In genomic region chr15:89244512-89244869, GRCh38 we compare ENCODE assay signal across 8 cellular contexts. TPM values are rescaled to one million over a fixed set of nuclear protein-coding genes. Genes with fewer than 3 reads are reported as not detected.
DNase-seq lines count a peak whose midpoint lies in the region; ATAC-seq and TF ChIP-seq lines count a peak whose summit lies in the region.

No MANE protein-coding gene starts in this region.

- peaks cover 5% of the 10 kb centered on the region; the same call in 1 of the 2 replicates for H4K20me1 ChIP-seq in PC-3 (ENCODE audit: low read length)

- no peaks in the 10 kb centered on the region for H3K27me3 ChIP-seq in CD4-positive, alpha-beta memory T cell (ENCODE audit: insufficient read depth, low read length)
- H3K27me3 ChIP-seq in PC-3 (ENCODE audit: low read length) = no peaks in the 10 kb centered on the region
- no peaks in the 10 kb centered on the region for H3K27me3 ChIP-seq in skeletal muscle satellite cell (ENCODE audit: control insufficient read depth, insufficient read depth, low read length)

- TF ChIP-seq CTCF in PC-3 (conservative IDR thresholded peaks at IDR 0.05; ENCODE audit: low read depth, low read length) (no peak), fibroblast of pulmonary artery (IDR thresholded peaks at IDR 0.05; ENCODE audit: low read length, missing control alignments) (no peak)

- H3K9me3 Mint-ChIP-seq in CD4-positive, alpha-beta memory T cell = peaks cover 0 to 6% (median 0%) of the 10 kb centered on the region in 8 donors

- H3F3A ChIP-seq in PC-3 (ENCODE audit: low read length, unreplicated experiment) = no peaks in the 10 kb centered on the region

- H3K4me1 Mint-ChIP-seq in CD4-positive, alpha-beta memory T cell = peaks cover 20 to 40% (median 30%) of the 10 kb centered on the region in 4 donors

- peak overlapping the region; percentile 99 for H2AFZ ChIP-seq in PC-3 (ENCODE audit: low read length)

- no TSS peak for BruUV-seq in PC-3 (replicated peaks; lab: Mats Ljungman, UMichigan)

- H3K36me3 ChIP-seq in CD4-positive, alpha-beta memory T cell (ENCODE audit: insufficient read depth, low read length) = peaks cover 4% of the 10 kb centered on the region
- H3K36me3 ChIP-seq in PC-3 (ENCODE audit: low read depth, low read length) = peaks cover 28% of the 10 kb centered on the region
- no peaks in the 10 kb centered on the region for H3K36me3 ChIP-seq in skeletal muscle satellite cell (ENCODE audit: insufficient read depth, low read length)

- no peaks in the 10 kb centered on the region for H3K9me3 ChIP-seq in CD4-positive, alpha-beta memory T cell (ENCODE audit: control insufficient read depth in 1 of 2, low read length in 2 of 2)
- H3K9me3 ChIP-seq in PC-3 (ENCODE audit: low read length) (no peaks in the 10 kb centered on the region), skeletal muscle satellite cell (replicated peaks; ENCODE audit: low read length) (no peaks in the 10 kb centered on the region)

- H3K9me2 ChIP-seq in PC-3 (replicated peaks; ENCODE audit: low read length) = no peaks in the 10 kb centered on the region

- H3K9ac ChIP-seq in PC-3 (ENCODE audit: low read length) (peak overlapping the region; percentile 90), skeletal muscle satellite cell (ENCODE audit: low read depth, low read length) (peak overlapping the region; percentile 86)

- peak overlapping the region; percentile 91 to 98 (median 94) for H3K4me3 Mint-ChIP-seq in CD4-positive, alpha-beta memory T cell

- POLR2A ChIA-PET in CD4-positive, alpha-beta memory T cell (lab: Charles Lee; ENCODE audit: partially characterized antibody) = interaction anchor here (1.3 to 2.9 kb wide), 5 partner anchors 85 to 777 kb away, joined by 3 to 19 read pairs (median 4); partner anchors contain the start of genes MRPL46, MRPS11 and POLG
- POLR2A ChIA-PET in PC-3 (lab: Charles Lee; ENCODE audit: unreplicated experiment) = no interaction called here

- H3K4me2 ChIP-seq in PC-3 (ENCODE audit: low read length) (peak overlapping the region; percentile 96), skeletal muscle satellite cell (ENCODE audit: low read length) (peak overlapping the region; percentile 97)

- peaks cover 14% of the 10 kb centered on the region for H3K4me1 ChIP-seq in CD4-positive, alpha-beta memory T cell (ENCODE audit: insufficient read depth, low read length)
- H3K4me1 ChIP-seq in PC-3 (ENCODE audit: insufficient read depth, low read length) (peaks cover 17% of the 10 kb centered on the region), skeletal muscle satellite cell (ENCODE audit: control insufficient read depth, insufficient read depth, low read length) (peaks cover 19% of the 10 kb centered on the region)

- ATAC-seq in GM21825 (IDR thresholded peaks at IDR 0.05; ENCODE audit: unreplicated experiment) (peak; percentile 11), PC-3 (peak; percentile 39)

- peak overlapping the region; percentile 95 for H3K4me3 ChIP-seq in CD4-positive, alpha-beta memory T cell (ENCODE audit: low read length in 2 of 2)
- H3K4me3 ChIP-seq in PC-3 (ENCODE audit: low read length) (peak overlapping the region; percentile 91), fibroblast of pulmonary artery (replicated peaks; ENCODE audit: low read depth, low read length) (peak overlapping the region; percentile 91), skeletal muscle satellite cell (ENCODE audit: low read length) (peak overlapping the region; percentile 87)

- H3K27ac ChIP-seq in CD4-positive, alpha-beta memory T cell (ENCODE audit: low read depth, low read length) = peak overlapping the region; percentile 43
- peak overlapping the region; percentile 32 for H3K27ac ChIP-seq in PC-3 (ENCODE audit: low read length)

- peaks cover 0 to 13% of the 10 kb centered on the region in 2 donors for H3K36me3 Mint-ChIP-seq in CD4-positive, alpha-beta memory T cell

- H3K79me2 ChIP-seq in PC-3 (ENCODE audit: low read length) = peaks cover 40% of the 10 kb centered on the region

- no peaks in the 10 kb centered on the region for H3K27me3 Mint-ChIP-seq in CD4-positive, alpha-beta memory T cell

- CTCF ChIA-PET in CD4-positive, alpha-beta memory T cell (lab: Charles Lee; ENCODE audit: partially characterized antibody) = interaction anchor here (0.9 to 2.9 kb wide), 2 partner anchors 38 to 347 kb away, joined by 3 to 22 read pairs; no protein-coding TSS in a partner anchor
- CTCF ChIA-PET in PC-3 (lab: Charles Lee) = interaction anchor here (0.8 to 1.0 kb wide), 2 partner anchors 40 to 63 kb away, joined by 4 read pairs; no protein-coding TSS in a partner anchor

- H3K27ac Mint-ChIP-seq in CD4-positive, alpha-beta memory T cell = peak overlapping the region; percentile 80 to 92 (median 89)

- no peak for DNase-seq in CD4-positive, alpha-beta memory T cell
- no peak for DNase-seq in PC-3
- no peak for DNase-seq in fibroblast of pulmonary artery (ENCODE audit: low read depth)
- no peak for DNase-seq in SHP77 treated with DMSO at 0.1 percent for 48 hours (lab: John Stamatoyannopoulos, UW)
- DNase-seq in NCI-H526 treated with DMSO at 0.1 percent for 48 hours (lab: John Stamatoyannopoulos, UW) = no peak
- DNase-seq in NCI-H2029 (lab: John Stamatoyannopoulos, UW) = no peak

- intact Hi-C loops in CD4-positive, alpha-beta memory T cell (cut with micrococcal nuclease) = loop anchor here (5.0 to 10.0 kb wide), 2 partner anchors 330 to 777 kb away; partner anchors contain the start of genes MRPL46, MRPS11 and TICRR
- intact Hi-C loops in PC-3 (cut with micrococcal nuclease) = no loop called here

RNA-seq across cellular contexts. Expression of gene FANCI, which starts 0.7 kb away (rescaled TPM):
- 10 to 100 TPM; 10.9 to 19.0 TPM for total RNA-seq in CD4-positive, alpha-beta memory T cell
- polyA plus RNA-seq in CD4-positive, alpha-beta memory T cell = 1 to 10 TPM; 3.9 to 6.1 TPM
- 38.4 and 49.5 TPM in 2 replicates for total RNA-seq in PC-3 (2014; rRNA removed)
- 16.0 and 20.8 TPM in 2 replicates for total RNA-seq in skeletal muscle satellite cell (2012; rRNA removed)

RNA-seq across cellular contexts. Expression of gene RLBP1, which starts 23.1 kb away (rescaled TPM):
- not detected for total RNA-seq in CD4-positive, alpha-beta memory T cell
- polyA plus RNA-seq in CD4-positive, alpha-beta memory T cell = not detected
- total RNA-seq in PC-3 (2014; rRNA removed) = not detected in 2 replicates
- total RNA-seq in skeletal muscle satellite cell (2012; rRNA removed) = not detected in 2 replicates
